8 cellular contexts compared by ENCODE assay signal in genomic region chr15:42273900-42274692, GRCh38. TPM values are rescaled to one million over a fixed set of nuclear protein-coding genes. Genes with fewer than 3 reads are reported as not detected.
DNase-seq lines count a peak whose midpoint lies in the region; ATAC-seq and TF ChIP-seq lines count a peak whose summit lies in the region.

No MANE protein-coding gene starts in this region.

- peak overlapping the region; percentile 96 for H2AFZ ChIP-seq in neural cell (ENCODE audit: low read depth, low read length)

- no peak for TF ChIP-seq EP300 in neural cell (conservative IDR thresholded peaks at IDR 0.05; ENCODE audit: poor library complexity, severe bottlenecking)

- peak overlapping the region; percentile 86 for H3K9ac ChIP-seq in neural cell (ENCODE audit: low read length)

- ATAC-seq in GM18870 (IDR thresholded peaks at IDR 0.05; ENCODE audit: unreplicated experiment) (peak; percentile 19), HG03439 (IDR thresholded peaks at IDR 0.05; ENCODE audit: unreplicated experiment) (peak; percentile 30)
- peak; percentile 45 for ATAC-seq in stimulated activated naive CD8-positive, alpha-beta T cell treated with anti-CD3 and anti-CD28 coated beads, Interleukin-15, amount 100 ng/mL, for 72 hours

- TF ChIP-seq POLR2A in Peyer's patch (IDR thresholded peaks at IDR 0.05): no peak

- H3K4me3 ChIP-seq in Peyer's patch (peak overlapping the region; percentile 66 to 88 (median 84)), neural cell (ENCODE audit: low read length) (peak overlapping the region; percentile 84)

- peak overlapping the region; percentile 76 for H3K4me2 ChIP-seq in neural cell (ENCODE audit: low read length)

- no peaks in the 10 kb centered on the region for H3K27me3 ChIP-seq in Peyer's patch
- H3K27me3 ChIP-seq in neural cell (ENCODE audit: insufficient read depth, low read depth, low read length): no peaks in the 10 kb centered on the region

- peaks cover 34% of the 10 kb centered on the region for H3K4me1 Mint-ChIP-seq in stimulated activated naive CD8-positive, alpha-beta T cell treated with anti-CD3 and anti-CD28 coated beads, Interleukin-15, amount 100 ng/mL, for 72 hours

- H4K20me1 ChIP-seq in neural cell (ENCODE audit: insufficient read depth): no peaks in the 10 kb centered on the region

- H3K9me3 Mint-ChIP-seq in stimulated activated naive CD8-positive, alpha-beta T cell treated with anti-CD3 and anti-CD28 coated beads, Interleukin-15, amount 100 ng/mL, for 72 hours: no peaks in the 10 kb centered on the region

- peaks cover 0 to 40% (median 7%) of the 10 kb centered on the region in 4 donors for H3K4me1 ChIP-seq in Peyer's patch

- H3K36me3 ChIP-seq in Peyer's patch: peaks cover 0 to 9% (median 0%) of the 10 kb centered on the region in 3 donors
- H3K36me3 ChIP-seq in neural cell (ENCODE audit: insufficient read depth, low read length): no peaks in the 10 kb centered on the region

- peak overlapping the region; percentile 98 to 99 for H3K4me3 Mint-ChIP-seq in stimulated activated naive CD8-positive, alpha-beta T cell treated with anti-CD3 and anti-CD28 coated beads, Interleukin-15, amount 100 ng/mL, for 72 hours

- H3K79me2 ChIP-seq in neural cell (replicated peaks; ENCODE audit: insufficient read depth, low read length): peaks cover 32% of the 10 kb centered on the region

- no peaks in the 10 kb centered on the region for H3K9me2 ChIP-seq in neural cell (ENCODE audit: insufficient read depth, low read length)

- no peak for TF ChIP-seq RAD21 in neural cell (conservative IDR thresholded peaks at IDR 0.05)

- H3K27me3 Mint-ChIP-seq in stimulated activated naive CD8-positive, alpha-beta T cell treated with anti-CD3 and anti-CD28 coated beads, Interleukin-15, amount 100 ng/mL, for 72 hours: no peaks in the 10 kb centered on the region

- peak in 1 of 6 experiments; percentile 1 for TF ChIP-seq CTCF in Peyer's patch (IDR thresholded peaks at IDR 0.05)
- no peak for TF ChIP-seq CTCF in neural cell (IDR thresholded peaks at IDR 0.05; ENCODE audit: poor library complexity, severe bottlenecking)

- H3K27ac Mint-ChIP-seq in stimulated activated naive CD8-positive, alpha-beta T cell treated with anti-CD3 and anti-CD28 coated beads, Interleukin-15, amount 100 ng/mL, for 72 hours: peak overlapping the region; percentile 98

- no peaks in the 10 kb centered on the region for H3F3A ChIP-seq in neural cell (ENCODE audit: insufficient read depth, low read length, poor library complexity, severe bottlenecking)

- no peaks in the 10 kb centered on the region for H3K9me3 ChIP-seq in Peyer's patch
- no peaks in the 10 kb centered on the region for H3K9me3 ChIP-seq in neural cell (ENCODE audit: low read length)

- H3K27ac ChIP-seq in Peyer's patch (peak overlapping the region; percentile 95 to 99 (median 96)), neural cell (ENCODE audit: low read length) (peak overlapping the region; percentile 89)

- DNase-seq in A172 (ENCODE audit: low spot score) (peak; percentile 44), Peyer's patch (peak; percentile 77 to 88 (median 82)), fibroblast of the conjunctiva (ENCODE audit: low read depth) (peak; percentile 29)
- peak; percentile 45 for DNase-seq in activated T-helper 9 cell treated with anti-CD3 and anti-CD28 coated beads, Interleukin-2, amount 50 U/mL, for 16 hours (ENCODE audit: low read depth)
- DNase-seq in stimulated activated naive CD8-positive, alpha-beta T cell treated with anti-CD3 and anti-CD28 coated beads, Interleukin-15, amount 100 ng/mL, for 72 hours: peak; percentile 51 to 61

TF ChIP-seq in neural cell, 6 proteins besides CTCF, POLR2A, EP300 and RAD21:
- TF ChIP-seq TAF1 (IDR thresholded peaks at IDR 0.05; ENCODE audit: low read depth): no peak
- no peak for TF ChIP-seq EZH2 (IDR thresholded peaks at IDR 0.05; ENCODE audit: borderline replicate concordance, insufficient read depth, low read length, poor library complexity, severe bottlenecking)
- TF ChIP-seq REST (IDR thresholded peaks at IDR 0.05; ENCODE audit: borderline replicate concordance): no peak
- no peak for TF ChIP-seq MXI1 (conservative IDR thresholded peaks at IDR 0.05; ENCODE audit: poor library complexity, severe bottlenecking)
- TF ChIP-seq SMC3 (conservative IDR thresholded peaks at IDR 0.05; ENCODE audit: poor library complexity): no peak
- TF ChIP-seq POLR2AphosphoS5 (IDR thresholded peaks at IDR 0.05): no peak

RNA-seq across cellular contexts. Expression of gene TMEM87A, which starts 0.9 kb away (rescaled TPM):
- 57.1 and 57.2 TPM in 2 replicates for total RNA-seq in A172 (2014; rRNA removed; shearing (Covaris generic))
- total RNA-seq in Peyer's patch: 10 to 100 TPM; 47.5 to 61.9 (median 53.6) TPM
- 50.4 and 53.3 TPM in 2 replicates for polyA plus RNA-seq in neural cell
- polyA minus RNA-seq in neural cell: 76.8 and 87.4 TPM in 2 replicates

RNA-seq across cellular contexts. Expression of gene GANC, which starts 1.1 kb away (rescaled TPM):
- 11.7 and 20.1 TPM in 2 replicates for total RNA-seq in A172 (2014; rRNA removed; shearing (Covaris generic))
- 10 to 100 TPM; 20.8 to 63.5 (median 35.3) TPM for total RNA-seq in Peyer's patch
- polyA plus RNA-seq in neural cell: 5.3 and 6.0 TPM in 2 replicates
- polyA minus RNA-seq in neural cell: 8.9 and 11.0 TPM in 2 replicates

Comparison
In these comparisons a context has a peak if more than half of its experiments do, and no peak if none do; other contexts are left out.
1. Peak in every context shown above with its lines: DNase-seq, ATAC-seq, H3K4me3 ChIP-seq and H3K27ac ChIP-seq.
2. DNase-seq: peak in every context shown above with its lines; median percentile 82 in Peyer's patch; 56 in stimulated activated naive CD8-positive, alpha-beta T cell treated with anti-CD3 and anti-CD28 coated beads, Interleukin-15, amount 100 ng/mL, for 72 hours; 45 in activated T-helper 9 cell treated with anti-CD3 and anti-CD28 coated beads, Interleukin-2, amount 50 U/mL, for 16 hours; 44 in A172; 29 in fibroblast of the conjunctiva.